ENCODE assay signal across 21 cellular contexts in the genomic region with DNA sequence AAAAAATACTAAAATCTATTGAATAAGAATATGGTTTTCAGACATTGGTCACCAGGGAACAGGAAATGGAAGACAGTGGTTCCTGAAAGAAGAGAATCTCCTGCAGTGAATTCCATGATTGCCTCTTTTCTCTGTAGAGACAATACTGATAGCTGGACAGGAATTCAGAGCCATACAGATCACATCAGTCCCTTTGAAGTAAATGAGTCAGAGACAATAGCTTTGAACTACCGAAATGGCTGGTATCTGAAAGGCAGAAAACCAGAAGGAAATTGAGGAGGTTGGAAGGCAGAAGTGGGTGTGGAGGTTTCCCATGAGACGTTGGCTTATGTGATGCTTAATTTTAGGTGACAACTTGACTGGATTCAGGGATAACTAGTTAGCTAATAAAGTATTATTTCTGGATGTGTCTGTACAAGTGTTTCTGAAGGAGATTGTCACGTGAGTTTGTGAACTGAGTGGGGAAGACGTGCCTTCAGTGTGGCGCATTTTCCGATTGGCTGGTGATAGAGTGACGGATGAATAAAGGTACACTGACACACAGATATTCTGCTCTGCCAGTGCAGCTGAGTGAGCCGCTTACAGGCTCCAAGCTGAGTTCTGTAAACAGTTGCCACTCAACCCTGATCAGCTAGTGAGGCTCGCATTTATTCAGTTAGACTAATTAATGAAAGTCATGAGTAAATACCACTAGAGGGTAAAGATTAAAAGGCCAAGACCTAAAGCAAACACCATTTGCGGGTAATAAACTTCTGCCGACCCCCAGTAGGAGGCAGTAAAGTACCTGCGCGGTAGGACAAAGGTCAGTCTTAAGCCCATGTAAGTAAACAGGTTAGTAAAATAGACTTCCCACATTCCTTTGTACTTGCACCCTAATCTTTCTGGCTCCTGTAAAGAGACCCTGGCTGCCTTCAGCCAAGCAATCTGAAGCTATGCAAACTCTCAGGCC.
DNase-seq lines count a peak whose midpoint lies in the region; ATAC-seq and TF ChIP-seq lines count a peak whose summit lies in the region.
"Had no signal": no experiment of that assay in that cellular context is flagged by ENCODE, and none has a peak within 500 bp of the region (broad histone marks: within the 10 kb centered on the region; RNA-seq: fewer than 3 reads in every experiment).

No MANE protein-coding gene starts in this region.

- peaks cover 3% of the 10 kb centered on the region for H3K9me3 Mint-ChIP-seq in neural progenitor cell

- H3K36me3 Mint-ChIP-seq in neural progenitor cell: no peaks in the 10 kb centered on the region
- H3K36me3 Mint-ChIP-seq: activated naive CD4-positive, alpha-beta T cell treated with anti-CD3 and anti-CD28 coated beads, Interleukin-2, amount 50 U/mL, for 24 hours had no signal

- H3K36me3 ChIP-seq in GM06990 (ENCODE audit: control insufficient read depth, insufficient read depth, low read length) (no peaks in the 10 kb centered on the region), KMS-11 (ENCODE audit: insufficient read depth) (no peaks in the 10 kb centered on the region), neural progenitor cell (no peaks in the 10 kb centered on the region)
- H3K36me3 ChIP-seq: SJCRH30 had no signal

- H3K27me3 ChIP-seq in GM06990 (replicated peaks; ENCODE audit: control insufficient read depth, insufficient read depth, low read length): no peaks in the 10 kb centered on the region
- no peaks in the 10 kb centered on the region for H3K27me3 ChIP-seq in KMS-11 (ENCODE audit: insufficient read depth, low read depth)
- H3K27me3 ChIP-seq in neural progenitor cell: no peaks in the 10 kb centered on the region
- H3K27me3 ChIP-seq: SJCRH30, testis had no signal

- no peak overlapping the region for H3K27ac Mint-ChIP-seq in neural progenitor cell
- H3K27ac Mint-ChIP-seq: activated B cell treated with CpG ODN at 0.5 μM for 24 hours; activated CD8-positive, alpha-beta T cell treated with anti-CD3 and anti-CD28 coated beads, Interleukin-2, amount 10 ng/mL, durations not matched to agents 7 days and 5 days; activated naive CD4-positive, alpha-beta T cell treated with anti-CD3 and anti-CD28 coated beads, Interleukin-2, amount 50 U/mL, for 24 hours; T-helper 2 cell treated with Interferon-gamma antibody and Interleukin-4, amounts not matched to agents 5 μg/mL and 100 μg/mL, for 36 hours had no signal

- H3K9me3 ChIP-seq in neural progenitor cell (ENCODE audit: low read depth): no peaks in the 10 kb centered on the region
- H3K9me3 ChIP-seq: SJCRH30, testis had no signal

- TF ChIP-seq CTCF in GM06990 (IDR thresholded peaks at IDR 0.05; ENCODE audit: insufficient read depth, low read length, poor library complexity, severe bottlenecking) (peak; percentile 19), KMS-11 (conservative IDR thresholded peaks at IDR 0.05; ENCODE audit: low read depth, low read length) (0 out of 2 replicates have a peak, but pooled peaks have one; percentile 13), neural progenitor cell (IDR thresholded peaks at IDR 0.05) (peak; percentile 61)

- no peaks in the 10 kb centered on the region for H4K20me1 ChIP-seq in KMS-11 (ENCODE audit: insufficient read depth)
- H4K20me1 ChIP-seq in neural progenitor cell (ENCODE audit: low read depth): no peaks in the 10 kb centered on the region

- H3K4me1 ChIP-seq in KMS-11 (ENCODE audit: low read depth, poor library complexity, severe bottlenecking) (no peaks in the 10 kb centered on the region), neural progenitor cell (peaks cover 6% of the 10 kb centered on the region)
- H3K4me1 ChIP-seq: SJCRH30, testis had no signal

- H3K4me1 Mint-ChIP-seq in neural progenitor cell: no peaks in the 10 kb centered on the region
- H3K4me1 Mint-ChIP-seq: activated B cell treated with CpG ODN at 0.5 μM for 24 hours; activated naive CD4-positive, alpha-beta T cell treated with anti-CD3 and anti-CD28 coated beads, Interleukin-2, amount 50 U/mL, for 24 hours had no signal

- no peak overlapping the region for H3K4me3 ChIP-seq in GM06990 (replicated peaks; ENCODE audit: low read depth, low read length)
- H3K4me3 ChIP-seq in KMS-11 (IDR thresholded peaks at IDR 0.05; ENCODE audit: insufficient read depth, low read depth, low read length): no peak overlapping the region
- H3K4me3 ChIP-seq in neural progenitor cell: no peak overlapping the region
- H3K4me3 ChIP-seq: SJCRH30, testis had no signal

- H3F3A ChIP-seq in neural progenitor cell (ENCODE audit: low read depth): no peaks in the 10 kb centered on the region

- no peak overlapping the region for H2AFZ ChIP-seq in KMS-11 (ENCODE audit: low read depth)
- no peak overlapping the region for H2AFZ ChIP-seq in neural progenitor cell (replicated peaks)

- no peak overlapping the region for H3K27ac ChIP-seq in KMS-11
- no peak overlapping the region for H3K27ac ChIP-seq in neural progenitor cell
- H3K27ac ChIP-seq: SJCRH30, testis had no signal

- no peak overlapping the region for H3K4me2 ChIP-seq in KMS-11
- peak overlapping the region; percentile 3 for H3K4me2 ChIP-seq in neural progenitor cell

- no peaks in the 10 kb centered on the region for H3K27me3 Mint-ChIP-seq in neural progenitor cell (ENCODE audit: insufficient read depth, low read depth)
- H3K27me3 Mint-ChIP-seq: activated B cell treated with CpG ODN at 0.5 μM for 24 hours; activated naive CD4-positive, alpha-beta T cell treated with anti-CD3 and anti-CD28 coated beads, Interleukin-2, amount 50 U/mL, for 24 hours had no signal

- H3K79me2 ChIP-seq in KMS-11 (ENCODE audit: insufficient read depth, low read depth) (no peaks in the 10 kb centered on the region), neural progenitor cell (ENCODE audit: low read depth) (no peaks in the 10 kb centered on the region)

- no peak overlapping the region; the same call in 1 of the 2 replicates for H3K9ac ChIP-seq in KMS-11
- no peak overlapping the region for H3K9ac ChIP-seq in neural progenitor cell

- DNase-seq in GM06990 (ENCODE audit: extremely low read depth, insufficient read length) (no peak), SW480 (ENCODE audit: low spot score) (peak; percentile 21), neural progenitor cell (ENCODE audit: low spot score) (peak; percentile 22), activated gamma-delta T cell treated with Interleukin-2 at 50 U/mL for 16 hours (no peak), NCI-H1694 (lab: John Stamatoyannopoulos, UW) (no peak)
- DNase-seq: activated B cell treated with CpG ODN at 0.5 μM for 24 hours; activated CD8-positive, alpha-beta T cell treated with anti-CD3 and anti-CD28 coated beads, Interleukin-2, amount 10 ng/mL, durations not matched to agents 7 days and 5 days; activated T-cell treated with anti-CD3 and anti-CD28 coated beads, Interleukin-2, amount 50 U/mL, for 48 hours; KG1; mesenchymal stem cell; NCI-H1092 treated with DMSO at 0.1 percent for 48 hours; NCI-H2171 treated with DMSO at 0.1 percent for 48 hours; OCI-M1; SJCRH30; stimulated activated CD4-positive, alpha-beta T cell treated with anti-CD3 and anti-CD28 coated beads, Interleukin-12 subunit alpha, Interleukin-12 subunit beta, amount 100 ng/mL, for 4 hours; testis had no signal

- ATAC-seq in HG02852 (IDR thresholded peaks at IDR 0.05; ENCODE audit: unreplicated experiment) (no peak), HG02763 (IDR thresholded peaks at IDR 0.05; ENCODE audit: unreplicated experiment) (no peak)
- ATAC-seq: activated CD8-positive, alpha-beta T cell treated with anti-CD3 and anti-CD28 coated beads, Interleukin-2, amount 10 ng/mL, durations not matched to agents 7 days and 5 days had no signal

- H3K4me3 Mint-ChIP-seq in neural progenitor cell: no peak overlapping the region
- H3K4me3 Mint-ChIP-seq: activated B cell treated with CpG ODN at 0.5 μM for 24 hours; activated CD8-positive, alpha-beta T cell treated with anti-CD3 and anti-CD28 coated beads, Interleukin-2, amount 10 ng/mL, durations not matched to agents 7 days and 5 days; activated naive CD4-positive, alpha-beta T cell treated with anti-CD3 and anti-CD28 coated beads, Interleukin-2, amount 50 U/mL, for 24 hours; T-helper 2 cell treated with Interferon-gamma antibody and Interleukin-4, amounts not matched to agents 5 μg/mL and 100 μg/mL, for 36 hours had no signal

Comparison
In these comparisons a context has a peak if more than half of its experiments do, and no peak if none do; other contexts are left out.
1. DNase-seq: peak in SW480 (single experiment) and neural progenitor cell (single experiment); none in GM06990 (single experiment), activated gamma-delta T cell treated with Interleukin-2 at 50 U/mL for 16 hours (single experiment) and NCI-H1694 (single experiment).
2. Peak in every context shown above with its lines, with median percentiles within 50 percentile points of each other: CTCF ChIP-seq.